In the genomic region with DNA sequence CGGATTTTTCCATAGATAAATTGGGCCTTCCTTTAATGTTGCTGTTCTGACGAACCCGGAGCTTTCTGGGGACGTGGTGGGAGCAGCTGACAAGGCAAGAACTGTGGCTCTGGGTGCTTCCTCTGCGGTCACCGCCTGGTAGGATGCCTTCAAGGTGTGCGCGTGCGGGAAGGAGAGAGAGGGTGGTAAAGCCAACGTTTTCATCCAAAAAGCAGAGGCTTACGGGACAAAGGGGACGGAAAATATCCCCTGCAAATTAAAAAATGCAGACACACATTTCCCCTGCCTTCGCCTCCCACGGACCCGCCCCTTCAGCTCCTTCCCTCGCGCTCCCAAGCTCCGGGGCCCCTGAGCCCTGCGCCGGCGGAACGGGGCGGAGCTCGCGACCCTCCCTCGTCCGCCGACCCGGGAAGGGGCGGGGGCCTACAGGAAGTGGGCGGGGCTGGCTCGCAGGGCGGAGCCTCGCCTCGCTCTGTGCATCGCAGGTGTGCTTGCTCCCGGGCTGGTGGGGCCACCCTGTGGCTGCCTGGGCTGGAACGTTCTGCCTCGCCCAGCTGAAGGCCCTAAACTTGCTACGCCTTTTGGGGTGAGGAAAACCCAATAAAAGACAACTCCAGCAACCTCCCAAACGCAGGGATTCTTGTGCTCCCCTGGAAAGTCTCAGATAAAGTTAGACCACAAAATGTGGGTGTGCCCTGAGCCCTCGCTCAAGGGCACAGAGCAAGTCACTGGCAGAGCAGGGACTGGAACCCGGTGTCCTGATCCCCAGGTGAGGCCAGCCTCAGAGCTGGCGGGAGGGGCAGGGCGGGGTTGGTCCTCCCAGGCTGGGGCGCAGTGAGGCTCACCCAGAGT, we compare ENCODE assay signal across 1 cellular context.
TF ChIP-seq lines count a peak whose summit lies in the region.

No MANE protein-coding gene starts in this region.

TF ChIP-seq in GM23338, 12 proteins besides CTCF, POLR2A, EP300 and RAD21 (continued from another document):
- TF ChIP-seq, protein P1, sequence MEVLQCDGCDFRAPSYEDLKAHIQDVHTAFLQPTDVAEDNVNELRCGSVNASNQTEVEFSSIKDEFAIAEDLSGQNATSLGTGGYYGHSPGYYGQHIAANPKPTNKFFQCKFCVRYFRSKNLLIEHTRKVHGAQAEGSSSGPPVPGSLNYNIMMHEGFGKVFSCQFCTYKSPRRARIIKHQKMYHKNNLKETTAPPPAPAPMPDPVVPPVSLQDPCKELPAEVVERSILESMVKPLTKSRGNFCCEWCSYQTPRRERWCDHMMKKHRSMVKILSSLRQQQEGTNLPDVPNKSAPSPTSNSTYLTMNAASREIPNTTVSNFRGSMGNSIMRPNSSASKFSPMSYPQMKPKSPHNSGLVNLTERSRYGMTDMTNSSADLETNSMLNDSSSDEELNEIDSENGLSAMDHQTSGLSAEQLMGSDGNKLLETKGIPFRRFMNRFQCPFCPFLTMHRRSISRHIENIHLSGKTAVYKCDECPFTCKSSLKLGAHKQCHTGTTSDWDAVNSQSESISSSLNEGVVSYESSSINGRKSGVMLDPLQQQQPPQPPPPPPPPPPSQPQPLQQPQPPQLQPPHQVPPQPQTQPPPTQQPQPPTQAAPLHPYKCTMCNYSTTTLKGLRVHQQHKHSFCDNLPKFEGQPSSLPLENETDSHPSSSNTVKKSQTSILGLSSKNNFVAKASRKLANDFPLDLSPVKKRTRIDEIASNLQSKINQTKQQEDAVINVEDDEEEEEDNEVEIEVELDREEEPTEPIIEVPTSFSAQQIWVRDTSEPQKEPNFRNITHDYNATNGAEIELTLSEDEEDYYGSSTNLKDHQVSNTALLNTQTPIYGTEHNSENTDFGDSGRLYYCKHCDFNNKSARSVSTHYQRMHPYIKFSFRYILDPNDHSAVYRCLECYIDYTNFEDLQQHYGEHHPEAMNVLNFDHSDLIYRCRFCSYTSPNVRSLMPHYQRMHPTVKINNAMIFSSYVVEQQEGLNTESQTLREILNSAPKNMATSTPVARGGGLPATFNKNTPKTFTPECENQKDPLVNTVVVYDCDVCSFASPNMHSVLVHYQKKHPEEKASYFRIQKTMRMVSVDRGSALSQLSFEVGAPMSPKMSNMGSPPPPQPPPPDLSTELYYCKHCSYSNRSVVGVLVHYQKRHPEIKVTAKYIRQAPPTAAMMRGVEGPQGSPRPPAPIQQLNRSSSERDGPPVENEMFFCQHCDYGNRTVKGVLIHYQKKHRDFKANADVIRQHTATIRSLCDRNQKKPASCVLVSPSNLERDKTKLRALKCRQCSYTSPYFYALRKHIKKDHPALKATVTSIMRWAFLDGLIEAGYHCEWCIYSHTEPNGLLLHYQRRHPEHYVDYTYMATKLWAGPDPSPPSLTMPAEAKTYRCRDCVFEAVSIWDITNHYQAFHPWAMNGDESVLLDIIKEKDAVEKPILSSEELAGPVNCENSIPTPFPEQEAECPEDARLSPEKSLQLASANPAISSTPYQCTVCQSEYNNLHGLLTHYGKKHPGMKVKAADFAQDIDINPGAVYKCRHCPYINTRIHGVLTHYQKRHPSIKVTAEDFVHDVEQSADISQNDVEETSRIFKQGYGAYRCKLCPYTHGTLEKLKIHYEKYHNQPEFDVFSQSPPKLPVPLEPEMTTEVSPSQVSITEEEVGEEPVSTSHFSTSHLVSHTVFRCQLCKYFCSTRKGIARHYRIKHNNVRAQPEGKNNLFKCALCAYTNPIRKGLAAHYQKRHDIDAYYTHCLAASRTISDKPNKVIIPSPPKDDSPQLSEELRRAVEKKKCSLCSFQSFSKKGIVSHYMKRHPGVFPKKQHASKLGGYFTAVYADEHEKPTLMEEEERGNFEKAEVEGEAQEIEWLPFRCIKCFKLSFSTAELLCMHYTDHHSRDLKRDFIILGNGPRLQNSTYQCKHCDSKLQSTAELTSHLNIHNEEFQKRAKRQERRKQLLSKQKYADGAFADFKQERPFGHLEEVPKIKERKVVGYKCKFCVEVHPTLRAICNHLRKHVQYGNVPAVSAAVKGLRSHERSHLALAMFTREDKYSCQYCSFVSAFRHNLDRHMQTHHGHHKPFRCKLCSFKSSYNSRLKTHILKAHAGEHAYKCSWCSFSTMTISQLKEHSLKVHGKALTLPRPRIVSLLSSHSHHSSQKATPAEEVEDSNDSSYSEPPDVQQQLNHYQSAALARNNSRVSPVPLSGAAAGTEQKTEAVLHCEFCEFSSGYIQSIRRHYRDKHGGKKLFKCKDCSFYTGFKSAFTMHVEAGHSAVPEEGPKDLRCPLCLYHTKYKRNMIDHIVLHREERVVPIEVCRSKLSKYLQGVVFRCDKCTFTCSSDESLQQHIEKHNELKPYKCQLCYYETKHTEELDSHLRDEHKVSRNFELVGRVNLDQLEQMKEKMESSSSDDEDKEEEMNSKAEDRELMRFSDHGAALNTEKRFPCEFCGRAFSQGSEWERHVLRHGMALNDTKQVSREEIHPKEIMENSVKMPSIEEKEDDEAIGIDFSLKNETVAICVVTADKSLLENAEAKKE (CRISPR knock-in tag; IDR thresholded peaks at IDR 0.05), result 0 out of 2 replicates have a peak, but pooled peaks have one; percentile 53
- TF ChIP-seq, protein P2, sequence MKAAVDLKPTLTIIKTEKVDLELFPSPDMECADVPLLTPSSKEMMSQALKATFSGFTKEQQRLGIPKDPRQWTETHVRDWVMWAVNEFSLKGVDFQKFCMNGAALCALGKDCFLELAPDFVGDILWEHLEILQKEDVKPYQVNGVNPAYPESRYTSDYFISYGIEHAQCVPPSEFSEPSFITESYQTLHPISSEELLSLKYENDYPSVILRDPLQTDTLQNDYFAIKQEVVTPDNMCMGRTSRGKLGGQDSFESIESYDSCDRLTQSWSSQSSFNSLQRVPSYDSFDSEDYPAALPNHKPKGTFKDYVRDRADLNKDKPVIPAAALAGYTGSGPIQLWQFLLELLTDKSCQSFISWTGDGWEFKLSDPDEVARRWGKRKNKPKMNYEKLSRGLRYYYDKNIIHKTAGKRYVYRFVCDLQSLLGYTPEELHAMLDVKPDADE (IDR thresholded peaks at IDR 0.05), result peak; percentile 71
